ENCODE assay signal across 8 cellular contexts in the genomic region with DNA sequence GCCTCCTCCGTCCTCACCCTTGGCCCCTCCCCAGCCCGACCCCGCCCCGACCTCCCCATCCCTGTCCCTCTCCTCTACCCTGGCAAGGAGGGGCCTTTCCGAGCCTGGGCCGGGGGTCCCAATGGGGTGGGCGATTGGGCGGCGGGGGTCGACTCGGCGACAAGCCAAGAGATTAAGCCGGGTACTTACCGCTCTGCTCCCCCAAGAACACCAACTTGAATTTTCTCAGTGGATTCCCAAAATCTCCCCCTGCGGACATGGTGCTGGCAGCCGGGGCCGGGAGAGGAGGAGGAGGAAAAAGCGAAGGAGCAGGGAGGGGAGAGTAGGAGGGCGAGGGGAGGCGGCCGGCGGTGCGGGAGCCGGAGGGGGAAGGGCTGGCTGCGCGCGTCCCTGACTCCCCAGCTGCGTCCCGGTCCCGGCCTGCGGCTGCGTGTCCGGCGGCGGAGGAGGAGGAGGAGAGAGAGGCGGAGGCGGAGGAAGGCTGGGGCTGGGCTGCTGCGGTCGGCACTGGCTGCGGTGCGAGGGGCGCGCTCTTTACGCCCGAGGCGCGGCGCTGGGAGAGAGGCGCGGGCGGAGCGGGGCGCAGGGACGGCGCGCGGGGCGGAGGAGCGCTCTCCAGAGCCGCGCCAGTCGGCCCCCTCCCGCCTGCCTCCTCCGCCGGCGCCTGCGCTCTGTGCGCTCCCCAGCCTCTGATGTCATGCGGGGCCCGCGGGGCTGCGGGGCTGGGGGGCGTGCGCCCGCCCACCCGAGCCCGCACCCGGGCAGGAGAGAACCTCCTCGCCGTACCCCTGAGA. TPM values are rescaled to one million over a fixed set of nuclear protein-coding genes. Genes with fewer than 3 reads are reported as not detected.
DNase-seq lines count a peak whose midpoint lies in the region; ATAC-seq lines count a peak whose summit lies in the region.

TSS of gene RAB6B (minus strand) at position 675 of the 794 bp plus-strand sequence. CDS start at position 259, 416 bp downstream.

- H2BK5ac ChIP-seq in neuronal stem cell (ENCODE audit: low read length), result peak within 1 kb of the TSS; percentile 14

- H3K9ac ChIP-seq in neuronal stem cell (ENCODE audit: low read depth, low read length, poor library complexity), result peak within 1 kb of the TSS; percentile 97

- H3K4me3 ChIP-seq in neuronal stem cell (ENCODE audit: low read length in 2 of 2), result peak within 1 kb of the TSS; percentile 54 to 90

- no peaks in the 10 kb centered on the region for H3K36me3 Mint-ChIP-seq in activated naive CD8-positive, alpha-beta T cell treated with anti-CD3 and anti-CD28 coated beads, Interleukin-2, amount 10 ng/mL, durations not matched to agents 7 days and 5 days

- no peak within 1 kb of the TSS for H3K4ac ChIP-seq in neuronal stem cell (ENCODE audit: low read length)

- H3K9me3 ChIP-seq in neuronal stem cell (replicated peaks in 1 of 2; ENCODE audit: control insufficient read depth in 2 of 2, insufficient read depth in 1 of 2, low read depth in 1 of 2, low read length in 2 of 2), result peaks cover 0 to 2% of the 10 kb centered on the region in 2 donors

- intact Hi-C loops in Right ventricle myocardium superior (cut with DNase I), result no loop called here

- H2AFZ ChIP-seq in neuronal stem cell (ENCODE audit: low read length), result peak within 1 kb of the TSS; percentile 96

- peaks cover 77% of the 10 kb centered on the region for H3K27me3 Mint-ChIP-seq in activated naive CD8-positive, alpha-beta T cell treated with anti-CD3 and anti-CD28 coated beads, Interleukin-2, amount 10 ng/mL, durations not matched to agents 7 days and 5 days

- peak within 1 kb of the TSS; percentile 28 for H2BK120ac ChIP-seq in neuronal stem cell (ENCODE audit: low read depth, low read length)

- POLR2A ChIA-PET in activated naive CD8-positive, alpha-beta T cell treated with anti-CD3 and anti-CD28 coated beads, Interleukin-2, amount 10 ng/mL, durations not matched to agents 7 days and 5 days (lab: Charles Lee), result no interaction called here

- peak within 1 kb of the TSS; percentile 71 for H3K4me3 Mint-ChIP-seq in activated naive CD8-positive, alpha-beta T cell treated with anti-CD3 and anti-CD28 coated beads, Interleukin-2, amount 10 ng/mL, durations not matched to agents 7 days and 5 days

- H3K9me3 Mint-ChIP-seq in activated naive CD8-positive, alpha-beta T cell treated with anti-CD3 and anti-CD28 coated beads, Interleukin-2, amount 10 ng/mL, durations not matched to agents 7 days and 5 days, result no peaks in the 10 kb centered on the region

- ATAC-seq in activated naive CD8-positive, alpha-beta T cell treated with anti-CD3 and anti-CD28 coated beads, Interleukin-2, amount 10 ng/mL, durations not matched to agents 7 days and 5 days (ENCODE audit: low read depth), result peak; percentile 84
- ATAC-seq in Right ventricle myocardium superior (ENCODE audit: poor library complexity) (peak; percentile 91), HG03159 (IDR thresholded peaks at IDR 0.05; ENCODE audit: unreplicated experiment) (no peak)

- peak within 1 kb of the TSS; percentile 11 for H2BK12ac ChIP-seq in neuronal stem cell (ENCODE audit: low read length)

- no peak within 1 kb of the TSS for H3K27ac Mint-ChIP-seq in activated naive CD8-positive, alpha-beta T cell treated with anti-CD3 and anti-CD28 coated beads, Interleukin-2, amount 10 ng/mL, durations not matched to agents 7 days and 5 days

- H2AK5ac ChIP-seq in neuronal stem cell (ENCODE audit: low read depth, low read length), result no peak within 1 kb of the TSS

- H3K27ac ChIP-seq in neuronal stem cell (replicated peaks; ENCODE audit: low read length), result no peak within 1 kb of the TSS

- WGBS in neuronal stem cell (ENCODE audit: extremely low coverage in 2 of 2, insufficient read length in 2 of 2, insufficient replicate concordance in 1 of 2), 2 donors, result no CpG with 5 or more reads among the region's 80 CpGs

- H3K23ac ChIP-seq in neuronal stem cell (ENCODE audit: low read depth, low read length, poor library complexity), result peak within 1 kb of the TSS; percentile 59

- H3K79me1 ChIP-seq in neuronal stem cell (ENCODE audit: low read depth, low read length), result no peaks in the 10 kb centered on the region

- H2BK15ac ChIP-seq in neuronal stem cell (ENCODE audit: low read length), result peak within 1 kb of the TSS; percentile 60

- H3K4me1 Mint-ChIP-seq in activated naive CD8-positive, alpha-beta T cell treated with anti-CD3 and anti-CD28 coated beads, Interleukin-2, amount 10 ng/mL, durations not matched to agents 7 days and 5 days, result peaks cover 2% of the 10 kb centered on the region

- H3K4me2 ChIP-seq in neuronal stem cell (ENCODE audit: insufficient read depth, low read length, poor library complexity, severe bottlenecking), result peak within 1 kb of the TSS; percentile 87

- peak within 1 kb of the TSS; percentile 43 for H3K14ac ChIP-seq in neuronal stem cell (ENCODE audit: low read length)

- no peaks in the 10 kb centered on the region for H3K36me3 ChIP-seq in neuronal stem cell (replicated peaks in 1 of 2; ENCODE audit: control insufficient read depth in 2 of 2, insufficient read depth in 2 of 2, low read length in 2 of 2)

- peaks cover 0 to 27% of the 10 kb centered on the region in 2 donors for H3K4me1 ChIP-seq in neuronal stem cell (ENCODE audit: control insufficient read depth in 2 of 2, insufficient read depth in 1 of 2, low read depth in 1 of 2, low read length in 2 of 2)

- peak; percentile 28 for DNase-seq in activated CD4-positive, alpha-beta T cell treated with anti-CD3 and anti-CD28 coated beads for 48 hours
- DNase-seq in activated CD4-positive, alpha-beta T cell treated with anti-CD3 and anti-CD28 coated beads, Interleukin-2, amount 50 U/mL, for 4 hours, result no peak
- DNase-seq in NCI-H1092 (lab: John Stamatoyannopoulos, UW) (peak; percentile 48), Right ventricle myocardium superior (peak; percentile 67), neuronal stem cell (ENCODE audit: low spot score) (peak; percentile 61), cortex of kidney (lab: John Stamatoyannopoulos, UW) (no peak)
- DNase-seq in activated naive CD8-positive, alpha-beta T cell treated with anti-CD3 and anti-CD28 coated beads, Interleukin-2, amount 10 ng/mL, durations not matched to agents 7 days and 5 days, result peak; percentile 53

- peak within 1 kb of the TSS; percentile 75 for H4K8ac ChIP-seq in neuronal stem cell (ENCODE audit: low read depth, low read length)

- no peak within 1 kb of the TSS for H4K91ac ChIP-seq in neuronal stem cell (ENCODE audit: low read depth, low read length, poor library complexity)

- H3K27me3 ChIP-seq in neuronal stem cell (ENCODE audit: control insufficient read depth in 3 of 3, insufficient read depth in 3 of 3, low read depth in 1 of 3, low read length in 3 of 3), result peaks cover 0 to 67% (median 15%) of the 10 kb centered on the region in 3 experiments

- peak within 1 kb of the TSS; percentile 99 for H3K18ac ChIP-seq in neuronal stem cell (ENCODE audit: low read length)

RNA-seq across cellular contexts. Expression of gene RAB6B, which starts in this region (rescaled TPM):
- under 1 TPM; 0.39 to 0.40 TPM for total RNA-seq in activated naive CD8-positive, alpha-beta T cell treated with anti-CD3 and anti-CD28 coated beads, Interleukin-2, amount 10 ng/mL, durations not matched to agents 7 days and 5 days
- total RNA-seq in Right ventricle myocardium superior, result 48.5 TPM
- polyA plus RNA-seq in neuronal stem cell (2013, experiment 1 of 2), result 18.7 TPM
- polyA plus RNA-seq in neuronal stem cell (2013, experiment 2 of 2), result 19.0 TPM

Comparison
In these comparisons a context has a peak if more than half of its experiments do, and no peak if none do; other contexts are left out.
1. RNA of gene RAB6B (total RNA-seq): 48.5 TPM in Right ventricle myocardium superior (single experiment); 0.39 to 0.40 TPM in activated naive CD8-positive, alpha-beta T cell treated with anti-CD3 and anti-CD28 coated beads, Interleukin-2, amount 10 ng/mL, durations not matched to agents 7 days and 5 days; every median in the first group is over 10 times any median in the second.
2. DNase-seq: peak in activated CD4-positive, alpha-beta T cell treated with anti-CD3 and anti-CD28 coated beads for 48 hours (single experiment), NCI-H1092 (single experiment), Right ventricle myocardium superior (single experiment) and neuronal stem cell (single experiment); none in activated CD4-positive, alpha-beta T cell treated with anti-CD3 and anti-CD28 coated beads, Interleukin-2, amount 50 U/mL, for 4 hours (0 of 2) and cortex of kidney (single experiment).
3. Peak in DNase-seq and ATAC-seq in activated naive CD8-positive, alpha-beta T cell treated with anti-CD3 and anti-CD28 coated beads, Interleukin-2, amount 10 ng/mL, durations not matched to agents 7 days and 5 days; RNA of the gene not detected or under 1 TPM.